8 cellular contexts compared by ENCODE assay signal in genomic region chr11:62645934-62646824, GRCh38. TPM values are rescaled to one million over a fixed set of nuclear protein-coding genes. Genes with fewer than 3 reads are reported as not detected.
DNase-seq lines count a peak whose midpoint lies in the region; ATAC-seq, FAIRE-seq and TF ChIP-seq lines count a peak whose summit lies in the region.

Gene GANAB, minus strand, starts transcription at chr11:62646613. Its CDS starts 14 bp downstream, at chr11:62646599.

- H3K27me3 ChIP-seq in keratinocyte (ENCODE audit: control insufficient read depth, extremely low read depth, insufficient read depth, low read length) = no peaks in the 10 kb centered on the region

- ATAC-seq in GM19035 (IDR thresholded peaks at IDR 0.05; ENCODE audit: unreplicated experiment) (peak; percentile 97), HG03378 (IDR thresholded peaks at IDR 0.05; ENCODE audit: unreplicated experiment) (peak; percentile 78)

- peaks cover 16 to 21% of the 10 kb centered on the region in 2 experiments for H3K36me3 ChIP-seq in keratinocyte (ENCODE audit: control insufficient read depth in 2 of 2, extremely low read depth in 1 of 2, insufficient read depth in 2 of 2, low read length in 2 of 2)

- H3K4me2 ChIP-seq in keratinocyte (ENCODE audit: control insufficient read depth, extremely low read depth, insufficient read depth, low read depth, low read length) = peak within 1 kb of the TSS; percentile 93

- DNase-seq in AG09309 (ENCODE audit: low read depth) = peak; percentile 84
- DNase-seq in NCI-H460 (ENCODE audit: extremely low read depth, low read depth) = peak; percentile 95
- DNase-seq in activated CD4-positive, CD25-positive, alpha-beta regulatory T cell treated with anti-CD3 and anti-CD28 coated beads, Interleukin-2, amount 50 U/mL, for 72 hours = peak; percentile 97
- peak; percentile 69 to 91 for DNase-seq in cerebellar nuclear complex (lab: John Stamatoyannopoulos, UW)
- peak; percentile 77 for DNase-seq in keratinocyte (ENCODE audit: low read depth, low spot score)
- DNase-seq in stimulated activated CD4-positive, alpha-beta T cell treated with anti-CD3 and anti-CD28 coated beads, Interleukin-15, amount 100 ng/mL, for 1 hour (ENCODE audit: low read depth in 1 of 2, low spot score in 1 of 2) = peak; percentile 96 to 98

- H3K4me1 ChIP-seq in keratinocyte (ENCODE audit: control insufficient read depth, extremely low read depth, insufficient read depth, low read length) = peaks cover 15% of the 10 kb centered on the region

- H2AFZ ChIP-seq in keratinocyte (ENCODE audit: control insufficient read depth, low read length) = peak within 1 kb of the TSS; percentile 69

- dilution Hi-C loops in keratinocyte (cut with MboI; ENCODE audit: extremely low pct_ligation_motif_present, low sequenced_read_pairs) = no loop called here

- peak within 1 kb of the TSS; percentile 89 for H3K9ac ChIP-seq in keratinocyte (ENCODE audit: control insufficient read depth, extremely low read depth, insufficient read depth, low read length)

- peak within 1 kb of the TSS; percentile 88 for H3K27ac ChIP-seq in keratinocyte (ENCODE audit: control insufficient read depth, insufficient read depth, low read length)

- H3K4me3 ChIP-seq in AG09309 (ENCODE audit: control insufficient read depth, low read depth, low read length) (peak within 1 kb of the TSS; percentile 90), keratinocyte (ENCODE audit: control insufficient read depth in 2 of 3, extremely low read depth in 1 of 3, insufficient read depth in 2 of 3, low read depth in 1 of 3, low read length in 3 of 3) (peak within 1 kb of the TSS; percentile 87 to 90 (median 88))

- TF ChIP-seq CTCF in AG09309 (IDR thresholded peaks at IDR 0.05; ENCODE audit: control insufficient read depth, insufficient read depth, low read depth, low read length, missing control alignments) (no peak), keratinocyte (optimal IDR thresholded peaks at IDR 0.05 in 1 of 3, IDR thresholded peaks at IDR 0.05 in 1 of 3, conservative IDR thresholded peaks at IDR 0.05 in 1 of 3; ENCODE audit: extremely low read depth in 1 of 3, insufficient read depth in 2 of 3, low read length in 3 of 3) (no peak)

- FAIRE-seq in keratinocyte (lab: Jason Lieb, UNC) = no peak

- peaks cover 52% of the 10 kb centered on the region for H3K79me2 ChIP-seq in keratinocyte (ENCODE audit: control insufficient read depth, insufficient read depth, low read length)

- H3K9me3 ChIP-seq in keratinocyte (ENCODE audit: control insufficient read depth, low read depth, low read length) = no peaks in the 10 kb centered on the region

- H4K20me1 ChIP-seq in keratinocyte (ENCODE audit: control insufficient read depth, extremely low read depth, insufficient read depth, low read length) = no peaks in the 10 kb centered on the region

- H3K9me1 ChIP-seq in keratinocyte (ENCODE audit: control insufficient read depth, extremely low read depth, insufficient read depth, low read length) = no peaks in the 10 kb centered on the region

RNA-seq across cellular contexts. Expression of gene GANAB, which starts in this region (rescaled TPM):
- total RNA-seq in NCI-H460 (2014; rRNA removed; shearing (Covaris generic)) = 172 and 229 TPM in 2 replicates
- 291 and 403 TPM in 2 replicates for polyA plus RNA-seq in NCI-H460 (2014; cell fraction: nucleus; rRNA removed)
- polyA plus RNA-seq in keratinocyte = 153 to 211 TPM (median 176 TPM) in 3 replicates
- polyA plus RNA-seq in keratinocyte (2011; ENCODE audit: low read depth) = 35.0 TPM
- 43.1 and 56.1 TPM in 2 replicates for polyA plus RNA-seq in keratinocyte (2011; cell fraction: cytosol; rRNA removed)
- polyA plus RNA-seq in keratinocyte (2011; cell fraction: nucleus; rRNA removed) = 353 and 361 TPM in 2 replicates
- 81.9 and 167 TPM in 2 replicates for polyA plus RNA-seq in keratinocyte (2012; ENCODE audit: low replicate concordance)
- polyA minus RNA-seq in keratinocyte = 248 to 314 TPM (median 249 TPM) in 3 replicates
- polyA minus RNA-seq in keratinocyte (2011; cell fraction: cytosol; rRNA and poly(A)+ RNA removed) = 110 TPM
- 286 and 364 TPM in 2 replicates for polyA minus RNA-seq in keratinocyte (2011; cell fraction: nucleus; rRNA and poly(A)+ RNA removed)

Comparison
In these comparisons a context has a peak if more than half of its experiments do, and no peak if none do; other contexts are left out.
1. Peak in every context shown above with its lines: DNase-seq, ATAC-seq, H3K4me3 ChIP-seq and H3K27ac ChIP-seq.